Comparison of ENCODE assay signal across 15 cellular contexts in genomic region chr11:61045271-61045670, GRCh38. TPM values are rescaled to one million over a fixed set of nuclear protein-coding genes. Genes with fewer than 3 reads are reported as not detected.
DNase-seq lines count a peak whose midpoint lies in the region; ATAC-seq, FAIRE-seq and TF ChIP-seq lines count a peak whose summit lies in the region.
"Had no signal": no experiment of that assay in that cellular context is flagged by ENCODE, and none has a peak within 500 bp of the region (broad histone marks: within the 10 kb centered on the region; RNA-seq: fewer than 3 reads in every experiment).

No MANE protein-coding gene starts in this region.

- no peaks in the 10 kb centered on the region for H3K9me3 Mint-ChIP-seq in CD4-positive, alpha-beta T cell
- H3K9me3 Mint-ChIP-seq in natural killer cell treated with Interleukin-12 subunit alpha and Interleukin-12 subunit beta and Interleukin-15 and Interleukin-18, amount 100 ng/mL, for 72 hours, result no peaks in the 10 kb centered on the region
- H3K9me3 Mint-ChIP-seq: H9 had no signal

- no peak for FAIRE-seq in bronchial epithelial cell (lab: Jason Lieb, UNC)

- TF ChIP-seq CTCF in CD4-positive, alpha-beta T cell (IDR thresholded peaks at IDR 0.05), result no peak
- no peak for TF ChIP-seq CTCF in bronchial epithelial cell (IDR thresholded peaks at IDR 0.05; ENCODE audit: insufficient read depth, low read length, severe bottlenecking)

- H3K27ac ChIP-seq in CD4-positive, alpha-beta T cell (ENCODE audit: low read depth, low read length), result no peak overlapping the region
- H3K27ac ChIP-seq: BLaER1 had no signal

- POLR2A ChIA-PET in CD4-positive, alpha-beta T cell (lab: Charles Lee), result interaction anchor here (0.9 to 12.8 kb wide), 6 partner anchors 8 to 69 kb away, joined by 3 to 307 read pairs (median 49); no protein-coding TSS in a partner anchor

- peak; percentile 51 for DNase-seq in A172 (ENCODE audit: low spot score)
- no peak for DNase-seq in CD4-positive, alpha-beta T cell
- DNase-seq in RKO (ENCODE audit: low spot score), result peak; percentile 20
- peak; percentile 73 for DNase-seq in bronchial epithelial cell (ENCODE audit: low read depth)
- no peak for DNase-seq in DMS79 (lab: John Stamatoyannopoulos, UW)
- DNase-seq in UCSD-AML1 (lab: John Stamatoyannopoulos, UW; ENCODE audit: unreplicated experiment), result no peak
- no peak for DNase-seq in natural killer cell treated with Interleukin-12 subunit alpha and Interleukin-12 subunit beta and Interleukin-15 and Interleukin-18, amount 100 ng/mL, for 72 hours (ENCODE audit: low spot score)
- DNase-seq: DMS153, H9, NCI-H146, NCI-H2081 treated with DMSO at 0.1 percent for 48 hours, SHP77 had no signal

- H3K27ac Mint-ChIP-seq in CD4-positive, alpha-beta T cell, result peak overlapping the region; percentile 58
- H3K27ac Mint-ChIP-seq in natural killer cell treated with Interleukin-12 subunit alpha and Interleukin-12 subunit beta and Interleukin-15 and Interleukin-18, amount 100 ng/mL, for 72 hours, result no peak overlapping the region
- H3K27ac Mint-ChIP-seq: H9 had no signal

- peaks cover 74% of the 10 kb centered on the region for H3K4me1 Mint-ChIP-seq in CD4-positive, alpha-beta T cell (ENCODE audit: low read depth)
- H3K4me1 Mint-ChIP-seq in natural killer cell treated with Interleukin-12 subunit alpha and Interleukin-12 subunit beta and Interleukin-15 and Interleukin-18, amount 100 ng/mL, for 72 hours (ENCODE audit: low read depth in 2 of 2), result peaks cover 13 to 14% of the 10 kb centered on the region in 2 donors

- H3K9me3 ChIP-seq in CD4-positive, alpha-beta T cell (ENCODE audit: control insufficient read depth, low read length), result no peaks in the 10 kb centered on the region
- H3K9me3 ChIP-seq: BLaER1 had no signal

- H3K4me3 ChIP-seq in bronchial epithelial cell (ENCODE audit: low read depth, low read length), result no peak overlapping the region
- H3K4me3 ChIP-seq: BLaER1 had no signal

- no peaks in the 10 kb centered on the region for H3K36me3 ChIP-seq in bronchial epithelial cell (ENCODE audit: control insufficient read depth, insufficient read depth, low read length)
- H3K36me3 ChIP-seq: BLaER1 had no signal

- no peaks in the 10 kb centered on the region for H3K27me3 ChIP-seq in CD4-positive, alpha-beta T cell (ENCODE audit: control insufficient read depth, insufficient read depth, low read length)
- H3K27me3 ChIP-seq in bronchial epithelial cell (ENCODE audit: control insufficient read depth, insufficient read depth, low read length), result peaks cover 2% of the 10 kb centered on the region
- H3K27me3 ChIP-seq: BLaER1 had no signal

- CTCF ChIA-PET in CD4-positive, alpha-beta T cell (lab: Charles Lee), result interaction anchor here (1.3 to 2.0 kb wide), 4 partner anchors 9 to 131 kb away, joined by 3 to 9 read pairs (median 6); partner anchors contain the start of gene TMEM109

- no peak overlapping the region for H3K4me3 Mint-ChIP-seq in CD4-positive, alpha-beta T cell
- H3K4me3 Mint-ChIP-seq in natural killer cell treated with Interleukin-12 subunit alpha and Interleukin-12 subunit beta and Interleukin-15 and Interleukin-18, amount 100 ng/mL, for 72 hours, result no peak overlapping the region
- H3K4me3 Mint-ChIP-seq: H9 had no signal

- no peak for ATAC-seq in CD4-positive, alpha-beta T cell (ENCODE audit: poor library complexity)
- no peak for ATAC-seq in natural killer cell treated with Interleukin-12 subunit alpha and Interleukin-12 subunit beta and Interleukin-15 and Interleukin-18, amount 100 ng/mL, for 72 hours
- ATAC-seq: SK-N-SH treated with all-trans-retinoic acid at 6 μM for 48 hours had no signal

- H3K27me3 Mint-ChIP-seq in CD4-positive, alpha-beta T cell, result no peaks in the 10 kb centered on the region
- peaks cover 0 to 10% of the 10 kb centered on the region in 2 donors for H3K27me3 Mint-ChIP-seq in natural killer cell treated with Interleukin-12 subunit alpha and Interleukin-12 subunit beta and Interleukin-15 and Interleukin-18, amount 100 ng/mL, for 72 hours

- H3K36me3 Mint-ChIP-seq in CD4-positive, alpha-beta T cell (ENCODE audit: low read depth), result no peaks in the 10 kb centered on the region
- no peaks in the 10 kb centered on the region for H3K36me3 Mint-ChIP-seq in natural killer cell treated with Interleukin-12 subunit alpha and Interleukin-12 subunit beta and Interleukin-15 and Interleukin-18, amount 100 ng/mL, for 72 hours

- intact Hi-C loops in CD4-positive, alpha-beta T cell (cut with DNase I, micrococcal nuclease), result no loop called here

RNA-seq across cellular contexts. Expression of gene CD5, which starts 57.0 kb away (rescaled TPM):
- not detected in 2 replicates for total RNA-seq in A172 (2014; rRNA removed; shearing (Covaris generic))
- total RNA-seq in CD4-positive, alpha-beta T cell, result 100 to 1,000 TPM; 421 to 423 TPM
- total RNA-seq in bronchial epithelial cell, result not detected in 2 replicates
- 10 to 100 TPM in 1 of 2 donors, 1 to 10 TPM in 1; 2.7 to 16.5 TPM for total RNA-seq in natural killer cell treated with Interleukin-12 subunit alpha and Interleukin-12 subunit beta and Interleukin-15 and Interleukin-18, amount 100 ng/mL, for 72 hours
- total RNA-seq: H9, HT-29 had no signal

Comparison
In these comparisons a context has a peak if more than half of its experiments do, and no peak if none do; other contexts are left out.
1. DNase-seq: peak in A172 (single experiment), RKO (single experiment) and bronchial epithelial cell (single experiment); none in CD4-positive, alpha-beta T cell (0 of 10), DMS79 (single experiment), UCSD-AML1 (single experiment) and natural killer cell treated with Interleukin-12 subunit alpha and Interleukin-12 subunit beta and Interleukin-15 and Interleukin-18, amount 100 ng/mL, for 72 hours (single experiment).
2. RNA of gene CD5, which starts 57.0 kb away (total RNA-seq): 421 to 423 TPM in CD4-positive, alpha-beta T cell; 2.7 to 16.5 TPM in natural killer cell treated with Interleukin-12 subunit alpha and Interleukin-12 subunit beta and Interleukin-15 and Interleukin-18, amount 100 ng/mL, for 72 hours, not detected in A172 and not detected in bronchial epithelial cell; every median in the first group is over 10 times any median in the second.